Comparison of ENCODE assay signal across 9 cellular contexts in genomic region chrX:154548028-154548316, GRCh38. TPM values are rescaled to one million over a fixed set of nuclear protein-coding genes. Genes with fewer than 3 reads are reported as not detected.
DNase-seq lines count a peak whose midpoint lies in the region; ATAC-seq, FAIRE-seq and TF ChIP-seq lines count a peak whose summit lies in the region.
"Had no signal": no experiment of that assay in that cellular context is flagged by ENCODE, and none has a peak within 500 bp of the region (broad histone marks: within the 10 kb centered on the region; RNA-seq: fewer than 3 reads in every experiment).

No MANE protein-coding gene starts in this region.

- TF ChIP-seq POLR2A in lower leg skin (IDR thresholded peaks at IDR 0.05) (no peak), upper lobe of left lung (IDR thresholded peaks at IDR 0.05) (no peak)

- H3K27me3 ChIP-seq in astrocyte (ENCODE audit: insufficient read depth, low read length) (no peaks in the 10 kb centered on the region), upper lobe of left lung (no peaks in the 10 kb centered on the region)

- WGBS in lower leg skin, 2 donors = 0 to 52% methylated on average over 9 of the region's 9 CpGs
- WGBS in upper lobe of left lung, 2 donors = 0 to 39% methylated on average over 9 of the region's 9 CpGs

- H3K27ac Mint-ChIP-seq in activated naive CD4-positive, alpha-beta T cell treated with anti-CD3 and anti-CD28 coated beads, Interleukin-2, amount 50 U/mL, for 24 hours = peak overlapping the region; percentile 98
- H3K27ac Mint-ChIP-seq in astrocyte (ENCODE audit: unreplicated experiment) = peak overlapping the region; percentile 93

- H3K4me1 ChIP-seq in astrocyte (ENCODE audit: insufficient read depth, low read length) (peaks cover 16% of the 10 kb centered on the region), upper lobe of left lung (peaks cover 18 to 51% (median 25%) of the 10 kb centered on the region in 4 donors)

- peaks cover 60% of the 10 kb centered on the region for H3K79me2 ChIP-seq in astrocyte (ENCODE audit: insufficient read depth, low read length)

- H3K9me3 Mint-ChIP-seq in activated naive CD4-positive, alpha-beta T cell treated with anti-CD3 and anti-CD28 coated beads, Interleukin-2, amount 50 U/mL, for 24 hours = no peaks in the 10 kb centered on the region
- no peaks in the 10 kb centered on the region for H3K9me3 Mint-ChIP-seq in astrocyte (ENCODE audit: unreplicated experiment)

- H2AFZ ChIP-seq in astrocyte (ENCODE audit: low read depth, low read length) = peak overlapping the region; percentile 83

- intact Hi-C loops in lower leg skin (cut with DNase I; ENCODE audit: low total_unique reads) = no loop called here

- H3K36me3 Mint-ChIP-seq in activated naive CD4-positive, alpha-beta T cell treated with anti-CD3 and anti-CD28 coated beads, Interleukin-2, amount 50 U/mL, for 24 hours = peaks cover 6% of the 10 kb centered on the region
- peaks cover 3% of the 10 kb centered on the region for H3K36me3 Mint-ChIP-seq in astrocyte (ENCODE audit: low read depth, unreplicated experiment)

- TF ChIP-seq EP300 in upper lobe of left lung (IDR thresholded peaks at IDR 0.05) = no peak

- peak overlapping the region; percentile 89 for H3K27ac ChIP-seq in astrocyte (ENCODE audit: low read depth, low read length)
- H3K27ac ChIP-seq in upper lobe of left lung = peak overlapping the region; percentile 86 to 89 (median 89)

- ATAC-seq in upper lobe of left lung (ENCODE audit: low FRiP score in 2 of 2) (no peak), HG03196 (IDR thresholded peaks at IDR 0.05; ENCODE audit: unreplicated experiment) (no peak)

- no peak for TF ChIP-seq CTCF in astrocyte (IDR thresholded peaks at IDR 0.05; ENCODE audit: insufficient read depth, low read depth, low read length)
- no peak for TF ChIP-seq CTCF in lower leg skin (IDR thresholded peaks at IDR 0.05)
- no peak for TF ChIP-seq CTCF in upper lobe of left lung (IDR thresholded peaks at IDR 0.05)

- H3K4me3 ChIP-seq in astrocyte (ENCODE audit: insufficient read depth, low read depth, low read length) (peak overlapping the region; percentile 94), lower leg skin (ENCODE audit: low read depth, poor library complexity, severe bottlenecking) (peak overlapping the region; percentile 36), upper lobe of left lung (peak overlapping the region; percentile 59 to 76 (median 66))

- peak overlapping the region; percentile 100 for H3K4me3 Mint-ChIP-seq in activated naive CD4-positive, alpha-beta T cell treated with anti-CD3 and anti-CD28 coated beads, Interleukin-2, amount 50 U/mL, for 24 hours
- H3K4me3 Mint-ChIP-seq in astrocyte (ENCODE audit: unreplicated experiment) = peak overlapping the region; percentile 95

- FAIRE-seq in astrocyte (lab: Jason Lieb, UNC) = peak; percentile 68

- H3K36me3 ChIP-seq in astrocyte (ENCODE audit: insufficient read depth, low read length) = no peaks in the 10 kb centered on the region
- peaks cover 0 to 3% (median 0%) of the 10 kb centered on the region in 4 donors for H3K36me3 ChIP-seq in upper lobe of left lung

- H3K4me1 Mint-ChIP-seq in activated naive CD4-positive, alpha-beta T cell treated with anti-CD3 and anti-CD28 coated beads, Interleukin-2, amount 50 U/mL, for 24 hours = peaks cover 41% of the 10 kb centered on the region
- peaks cover 9% of the 10 kb centered on the region for H3K4me1 Mint-ChIP-seq in astrocyte (ENCODE audit: low read depth, unreplicated experiment)

- H3K4me2 ChIP-seq in astrocyte (ENCODE audit: low read length) = peak overlapping the region; percentile 100

- peak overlapping the region; percentile 98 for H3K9ac ChIP-seq in astrocyte (ENCODE audit: low read length)

- no peaks in the 10 kb centered on the region for H3K27me3 Mint-ChIP-seq in activated naive CD4-positive, alpha-beta T cell treated with anti-CD3 and anti-CD28 coated beads, Interleukin-2, amount 50 U/mL, for 24 hours
- H3K27me3 Mint-ChIP-seq in astrocyte (ENCODE audit: low read depth, unreplicated experiment) = no peaks in the 10 kb centered on the region

- H3K9me3 ChIP-seq in astrocyte (ENCODE audit: insufficient read depth, low read depth, low read length) (no peaks in the 10 kb centered on the region), upper lobe of left lung (peaks cover 0 to 9% (median 0%) of the 10 kb centered on the region in 4 donors)

- peaks cover 19% of the 10 kb centered on the region for H4K20me1 ChIP-seq in astrocyte (ENCODE audit: insufficient read depth, low read length)

- DNase-seq in activated naive CD4-positive, alpha-beta T cell treated with Interleukin-2 at 50 U/mL for 16 hours = no peak
- no peak for DNase-seq in astrocyte (ENCODE audit: low read depth)
- DNase-seq in lower leg skin (ENCODE audit: low spot score in 2 of 2) = no peak
- no peak for DNase-seq in upper lobe of left lung
- no peak for DNase-seq in Ammon's horn (ENCODE audit: low spot score)
- no peak for DNase-seq in amygdala (lab: John Stamatoyannopoulos, UW)

RNA-seq across cellular contexts. Expression of gene IKBKG, which starts 0.6 kb away (rescaled TPM):
- total RNA-seq in astrocyte (21.4 and 22.3 TPM in 2 replicates), lower leg skin (10 to 100 TPM; 14.1 to 62.5 (median 22.1) TPM), upper lobe of left lung (10 to 100 TPM; 11.1 to 46.3 (median 39.7) TPM)

RNA-seq across cellular contexts. Expression of gene G6PD, which starts 1.3 kb away (rescaled TPM):
- total RNA-seq in astrocyte (54.1 and 62.8 TPM in 2 replicates), lower leg skin (10 to 100 TPM; 31.1 to 49.6 (median 35.6) TPM), upper lobe of left lung (100 to 1,000 TPM in 2 of 6 donors, 10 to 100 TPM in 4; 50.4 to 112 (median 81.7) TPM)

RNA-seq across cellular contexts. Expression of gene FAM3A, which starts 31.9 kb away (rescaled TPM):
- total RNA-seq in astrocyte (20.9 and 26.1 TPM in 2 replicates), lower leg skin (10 to 100 TPM; 42.5 to 61.7 (median 47.2) TPM), upper lobe of left lung (10 to 100 TPM; 41.0 to 67.1 (median 49.3) TPM)

RNA-seq across cellular contexts. Expression of gene CTAG1A, which starts 37.0 kb away (rescaled TPM):
- total RNA-seq in astrocyte = not detected in 2 replicates
- not detected for total RNA-seq in lower leg skin
- not detected for total RNA-seq in upper lobe of left lung
- total RNA-seq: subcutaneous adipose tissue had no signal

RNA-seq across cellular contexts. Expression of gene SLC10A3, which starts 57.5 kb away (rescaled TPM):
- total RNA-seq in astrocyte (24.4 and 27.3 TPM in 2 replicates), lower leg skin (10 to 100 TPM; 53.4 to 67.3 (median 57.4) TPM), upper lobe of left lung (10 to 100 TPM; 16.8 to 33.4 (median 28.7) TPM)

Comparison
In these comparisons a context has a peak if more than half of its experiments do, and no peak if none do; other contexts are left out.
1. H3K4me3 ChIP-seq: peak in every context shown above with its lines; median percentile 94 in astrocyte; 66 in upper lobe of left lung; 36 in lower leg skin.